Comparison of ENCODE assay signal across 8 cellular contexts in genomic region chr12:51082561-51083139, GRCh38. TPM values are rescaled to one million over a fixed set of nuclear protein-coding genes. Genes with fewer than 3 reads are reported as not detected.
DNase-seq lines count a peak whose midpoint lies in the region; ATAC-seq, FAIRE-seq and TF ChIP-seq lines count a peak whose summit lies in the region.

No MANE protein-coding gene starts in this region.

- peaks cover 42% of the 10 kb centered on the region for H3K4me1 Mint-ChIP-seq in CD8-positive, alpha-beta T cell (ENCODE audit: low read depth)

- peak overlapping the region; percentile 89 for H3K9ac ChIP-seq in SU-DHL-6 (ENCODE audit: low read length)
- peak overlapping the region; percentile 86 for H3K9ac ChIP-seq in keratinocyte (ENCODE audit: control insufficient read depth, extremely low read depth, insufficient read depth, low read length)

- 0 out of 2 replicates have a peak, but pooled peaks cover 8% of the 10 kb centered on the region for H3F3A ChIP-seq in SU-DHL-6 (ENCODE audit: insufficient read depth)

- peak overlapping the region; percentile 91 for H3K27ac Mint-ChIP-seq in CD8-positive, alpha-beta T cell

- no peak for TF ChIP-seq CTCF in CD8-positive, alpha-beta T cell (IDR thresholded peaks at IDR 0.05)
- TF ChIP-seq CTCF in SU-DHL-6 (IDR thresholded peaks at IDR 0.05; ENCODE audit: insufficient read depth, low read length, poor library complexity, severe bottlenecking) (no peak), keratinocyte (optimal IDR thresholded peaks at IDR 0.05 in 1 of 3, IDR thresholded peaks at IDR 0.05 in 1 of 3, conservative IDR thresholded peaks at IDR 0.05 in 1 of 3; ENCODE audit: extremely low read depth in 1 of 3, insufficient read depth in 2 of 3, low read length in 3 of 3) (no peak)

- no peak for FAIRE-seq in keratinocyte (lab: Jason Lieb, UNC)

- CTCF ChIA-PET in CD8-positive, alpha-beta T cell (lab: Charles Lee) = interaction anchor here (0.6 kb wide), 1 partner anchor 25 kb away, joined by 3 read pairs; no protein-coding TSS in a partner anchor

- H3K36me3 Mint-ChIP-seq in CD8-positive, alpha-beta T cell = peaks cover 13% of the 10 kb centered on the region

- peaks cover 12% of the 10 kb centered on the region for H3K4me1 ChIP-seq in CD8-positive, alpha-beta T cell (ENCODE audit: insufficient read depth, low read length)
- H3K4me1 ChIP-seq in keratinocyte (ENCODE audit: control insufficient read depth, extremely low read depth, insufficient read depth, low read length) = peaks cover 11% of the 10 kb centered on the region

- H3K9me1 ChIP-seq in keratinocyte (ENCODE audit: control insufficient read depth, extremely low read depth, insufficient read depth, low read length) = peaks cover 3% of the 10 kb centered on the region

- peak overlapping the region; percentile 88 for H3K4me3 ChIP-seq in CD8-positive, alpha-beta T cell (ENCODE audit: low read depth, low read length)
- H3K4me3 ChIP-seq in SU-DHL-6 (ENCODE audit: insufficient read depth, low read length, poor library complexity, severe bottlenecking) (peak overlapping the region; percentile 84), keratinocyte (ENCODE audit: control insufficient read depth in 2 of 3, extremely low read depth in 1 of 3, insufficient read depth in 2 of 3, low read depth in 1 of 3, low read length in 3 of 3) (peak overlapping the region; percentile 83 to 97 (median 96))

- intact Hi-C loops in CD8-positive, alpha-beta T cell (cut with DNase I, micrococcal nuclease) = loop anchor here (1.0 to 5.0 kb wide), 10 partner anchors 34 to 682 kb away; partner anchors contain the start of genes LETMD1 (in 2 of the 2), SLC11A2 (in 2 of the 2), TFCP2 (in 2 of the 2) and ATF1 (in 1 of the 2)

- POLR2A ChIA-PET in CD8-positive, alpha-beta T cell (lab: Charles Lee) = interaction anchor here (0.8 to 1.9 kb wide), 12 partner anchors 8 to 318 kb away, joined by 3 to 16 read pairs (median 4); partner anchors contain the start of genes DAZAP2, LETMD1 and POU6F1

- dilution Hi-C loops in keratinocyte (cut with MboI; ENCODE audit: extremely low pct_ligation_motif_present, low sequenced_read_pairs) = no loop called here

- H2AFZ ChIP-seq in SU-DHL-6 (ENCODE audit: low read depth, low read length, severe bottlenecking) = peak overlapping the region; percentile 95
- H2AFZ ChIP-seq in keratinocyte (ENCODE audit: control insufficient read depth, low read length) = peak overlapping the region; percentile 81

- H4K20me1 ChIP-seq in SU-DHL-6 (ENCODE audit: low read depth, low read length) = no peaks in the 10 kb centered on the region
- no peaks in the 10 kb centered on the region for H4K20me1 ChIP-seq in keratinocyte (ENCODE audit: control insufficient read depth, extremely low read depth, insufficient read depth, low read length)

- H3K36me3 ChIP-seq in CD8-positive, alpha-beta T cell (ENCODE audit: insufficient read depth, low read length) = no peaks in the 10 kb centered on the region
- H3K36me3 ChIP-seq in SU-DHL-6 (ENCODE audit: low read length) (no peaks in the 10 kb centered on the region), keratinocyte (ENCODE audit: control insufficient read depth in 2 of 2, extremely low read depth in 1 of 2, insufficient read depth in 2 of 2, low read length in 2 of 2) (peaks cover 0 to 3% of the 10 kb centered on the region in 2 experiments)

- peak overlapping the region; percentile 94 for H3K4me3 Mint-ChIP-seq in CD8-positive, alpha-beta T cell

- H3K27ac ChIP-seq in CD8-positive, alpha-beta T cell (ENCODE audit: low read depth, low read length) = peak overlapping the region; percentile 61
- no peak overlapping the region for H3K27ac ChIP-seq in SU-DHL-6 (ENCODE audit: low read depth, low read length)
- H3K27ac ChIP-seq in keratinocyte (ENCODE audit: control insufficient read depth, insufficient read depth, low read length) = peak overlapping the region; percentile 68

- no peaks in the 10 kb centered on the region for H3K27me3 ChIP-seq in CD8-positive, alpha-beta T cell (ENCODE audit: insufficient read depth, low read length)
- H3K27me3 ChIP-seq in SU-DHL-6 (ENCODE audit: low read length) = no peaks in the 10 kb centered on the region
- no peaks in the 10 kb centered on the region for H3K27me3 ChIP-seq in keratinocyte (ENCODE audit: control insufficient read depth, extremely low read depth, insufficient read depth, low read length)

- no peaks in the 10 kb centered on the region for H3K27me3 Mint-ChIP-seq in CD8-positive, alpha-beta T cell (ENCODE audit: low read depth)

- ATAC-seq in CD8-positive, alpha-beta T cell = peak; percentile 10
- peak; percentile 6 for ATAC-seq in HG03520 (IDR thresholded peaks at IDR 0.05; ENCODE audit: unreplicated experiment)
- ATAC-seq in GM21576 (IDR thresholded peaks at IDR 0.05; ENCODE audit: unreplicated experiment) = no peak
- no peak for ATAC-seq in HG02759 (IDR thresholded peaks at IDR 0.05; ENCODE audit: unreplicated experiment)

- DNase-seq in CD8-positive, alpha-beta T cell = peak in 5 of 7 experiments; percentile 10 to 31 (median 20)
- peak; percentile 20 for DNase-seq in central memory CD4-positive, alpha-beta T cell
- DNase-seq in keratinocyte (ENCODE audit: low read depth, low spot score) = no peak
- DNase-seq in stimulated activated CD4-positive, alpha-beta T cell treated with anti-CD3 and anti-CD28 coated beads, Interleukin-15, amount 100 ng/mL, for 48 hours (ENCODE audit: low read depth in 2 of 2) = peak; percentile 8 to 15

- no peaks in the 10 kb centered on the region for H3K9me2 ChIP-seq in SU-DHL-6 (replicated peaks; ENCODE audit: insufficient read depth, low read length)

- no peaks in the 10 kb centered on the region for H3K9me3 Mint-ChIP-seq in CD8-positive, alpha-beta T cell

- no peaks in the 10 kb centered on the region for H3K9me3 ChIP-seq in CD8-positive, alpha-beta T cell (ENCODE audit: low read length)
- no peaks in the 10 kb centered on the region for H3K9me3 ChIP-seq in SU-DHL-6 (ENCODE audit: insufficient read depth, low read length)
- no peaks in the 10 kb centered on the region for H3K9me3 ChIP-seq in keratinocyte (ENCODE audit: control insufficient read depth, low read depth, low read length)

- H3K79me2 ChIP-seq in SU-DHL-6 (ENCODE audit: insufficient read depth, low read length) (no peaks in the 10 kb centered on the region), keratinocyte (ENCODE audit: control insufficient read depth, insufficient read depth, low read length) (peaks cover 31% of the 10 kb centered on the region)

- peak overlapping the region; percentile 80 for H3K4me2 ChIP-seq in SU-DHL-6 (ENCODE audit: low read depth, low read length, poor library complexity, severe bottlenecking)
- H3K4me2 ChIP-seq in keratinocyte (ENCODE audit: control insufficient read depth, extremely low read depth, insufficient read depth, low read depth, low read length) = peak overlapping the region; percentile 97

RNA-seq across cellular contexts. Expression of gene CSRNP2, which starts 0.7 kb away (rescaled TPM):
- 10 to 100 TPM; 19.5 to 19.9 TPM for total RNA-seq in CD8-positive, alpha-beta T cell
- 17.5 to 19.2 TPM (median 18.4 TPM) in 3 replicates for polyA plus RNA-seq in keratinocyte
- 10.5 TPM for polyA plus RNA-seq in keratinocyte (2011; ENCODE audit: low read depth)
- 13.8 and 18.0 TPM in 2 replicates for polyA plus RNA-seq in keratinocyte (2011; cell fraction: cytosol; rRNA removed)
- 37.1 TPM in 2 replicates for polyA plus RNA-seq in keratinocyte (2011; cell fraction: nucleus; rRNA removed)
- 11.7 and 15.9 TPM in 2 replicates for polyA plus RNA-seq in keratinocyte (2012; ENCODE audit: low replicate concordance)
- polyA minus RNA-seq in keratinocyte = 13.8 to 18.9 TPM (median 18.1 TPM) in 3 replicates
- polyA minus RNA-seq in keratinocyte (2011; cell fraction: cytosol; rRNA and poly(A)+ RNA removed) = 13.8 TPM
- polyA minus RNA-seq in keratinocyte (2011; cell fraction: nucleus; rRNA and poly(A)+ RNA removed) = 15.4 and 26.0 TPM in 2 replicates

RNA-seq across cellular contexts. Expression of gene LETMD1, which starts 34.5 kb away (rescaled TPM):
- total RNA-seq in CD8-positive, alpha-beta T cell = 10 to 100 TPM; 51.3 to 55.2 TPM
- polyA plus RNA-seq in keratinocyte = 36.1 to 51.1 TPM (median 50.6 TPM) in 3 replicates
- 43.4 TPM for polyA plus RNA-seq in keratinocyte (2011; ENCODE audit: low read depth)
- polyA plus RNA-seq in keratinocyte (2011; cell fraction: cytosol; rRNA removed) = 25.7 and 37.4 TPM in 2 replicates
- 104 and 111 TPM in 2 replicates for polyA plus RNA-seq in keratinocyte (2011; cell fraction: nucleus; rRNA removed)
- polyA plus RNA-seq in keratinocyte (2012; ENCODE audit: low replicate concordance) = 19.9 and 55.4 TPM in 2 replicates
- 15.6 to 49.8 TPM (median 40.8 TPM) in 3 replicates for polyA minus RNA-seq in keratinocyte
- 11.3 TPM for polyA minus RNA-seq in keratinocyte (2011; cell fraction: cytosol; rRNA and poly(A)+ RNA removed)
- 20.6 and 31.3 TPM in 2 replicates for polyA minus RNA-seq in keratinocyte (2011; cell fraction: nucleus; rRNA and poly(A)+ RNA removed)

RNA-seq across cellular contexts. Expression of gene SLC11A2, which starts 56.5 kb away (rescaled TPM):
- 10 to 100 TPM; 35.1 to 43.1 TPM for total RNA-seq in CD8-positive, alpha-beta T cell
- polyA plus RNA-seq in keratinocyte = 26.7 to 38.9 TPM (median 37.5 TPM) in 3 replicates
- polyA plus RNA-seq in keratinocyte (2011; ENCODE audit: low read depth) = 7.2 TPM
- 12.9 and 20.8 TPM in 2 replicates for polyA plus RNA-seq in keratinocyte (2011; cell fraction: cytosol; rRNA removed)
- 67.5 and 79.5 TPM in 2 replicates for polyA plus RNA-seq in keratinocyte (2011; cell fraction: nucleus; rRNA removed)
- polyA plus RNA-seq in keratinocyte (2012; ENCODE audit: low replicate concordance) = 17.0 and 22.6 TPM in 2 replicates
- polyA minus RNA-seq in keratinocyte = 56.7 to 72.8 TPM (median 65.2 TPM) in 3 replicates
- polyA minus RNA-seq in keratinocyte (2011; cell fraction: cytosol; rRNA and poly(A)+ RNA removed) = 22.1 TPM
- polyA minus RNA-seq in keratinocyte (2011; cell fraction: nucleus; rRNA and poly(A)+ RNA removed) = 62.5 and 92.1 TPM in 2 replicates

Comparison
In these comparisons a context has a peak if more than half of its experiments do, and no peak if none do; other contexts are left out.
1. ATAC-seq: peak in CD8-positive, alpha-beta T cell (single experiment) and HG03520 (single experiment); none in GM21576 (single experiment) and HG02759 (single experiment).
2. Peak in every context shown above with its lines, with median percentiles within 50 percentile points of each other: H3K4me3 ChIP-seq.